1 cellular context compared by ENCODE assay signal in the genomic region with DNA sequence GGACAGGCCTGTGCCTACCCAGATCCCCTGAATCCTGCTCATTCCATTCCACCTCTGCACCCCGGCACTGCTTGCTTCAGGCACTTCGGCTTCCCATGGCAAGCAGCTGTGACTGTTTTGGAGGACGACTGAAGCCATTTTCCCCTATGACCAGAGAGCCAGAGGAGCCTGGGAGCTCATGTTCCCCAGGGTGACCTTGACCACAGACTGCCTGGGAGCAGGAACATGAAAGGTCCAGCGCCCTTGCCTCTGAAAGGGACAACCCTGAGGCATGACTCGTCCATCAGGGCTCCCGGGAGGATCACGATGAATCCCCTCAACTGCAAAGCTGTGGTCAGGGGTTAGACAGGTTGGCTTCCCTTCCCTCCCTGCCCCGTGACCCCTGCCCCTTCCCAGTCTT.
TF ChIP-seq lines count a peak whose summit lies in the region.

No MANE protein-coding gene starts in this region.

TF ChIP-seq in H1, 55 proteins besides CTCF, POLR2A, EP300 and RAD21:
- TF ChIP-seq YY1 (IDR thresholded peaks at IDR 0.05; ENCODE audit: low read depth, low read length) (no peak), TAF1 (IDR thresholded peaks at IDR 0.05; ENCODE audit: low read depth, low read length) (no peak), GTF2F1 (IDR thresholded peaks at IDR 0.05; ENCODE audit: borderline replicate concordance, low read depth, low read length) (no peak), JUN (IDR thresholded peaks at IDR 0.05; ENCODE audit: low read depth, low read length) (no peak), CHD1 (IDR thresholded peaks at IDR 0.05; ENCODE audit: low read depth, low read length) (no peak), RFX5 (IDR thresholded peaks at IDR 0.05; ENCODE audit: borderline replicate concordance, low read depth, low read length) (no peak), SIRT6 (IDR thresholded peaks at IDR 0.05; ENCODE audit: low read length) (no peak), RXRA (IDR thresholded peaks at IDR 0.05; ENCODE audit: insufficient read depth, low read depth, low read length) (no peak), SP2 (IDR thresholded peaks at IDR 0.05; ENCODE audit: low read length) (no peak), BCL11A (IDR thresholded peaks at IDR 0.05; ENCODE audit: low read depth in 2 of 2, low read length in 2 of 2) (no peak)
- TF ChIP-seq, protein P1, sequence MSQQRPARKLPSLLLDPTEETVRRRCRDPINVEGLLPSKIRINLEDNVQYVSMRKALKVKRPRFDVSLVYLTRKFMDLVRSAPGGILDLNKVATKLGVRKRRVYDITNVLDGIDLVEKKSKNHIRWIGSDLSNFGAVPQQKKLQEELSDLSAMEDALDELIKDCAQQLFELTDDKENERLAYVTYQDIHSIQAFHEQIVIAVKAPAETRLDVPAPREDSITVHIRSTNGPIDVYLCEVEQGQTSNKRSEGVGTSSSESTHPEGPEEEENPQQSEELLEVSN (IDR thresholded peaks at IDR 0.05): no peak
- TF ChIP-seq, protein P2, sequence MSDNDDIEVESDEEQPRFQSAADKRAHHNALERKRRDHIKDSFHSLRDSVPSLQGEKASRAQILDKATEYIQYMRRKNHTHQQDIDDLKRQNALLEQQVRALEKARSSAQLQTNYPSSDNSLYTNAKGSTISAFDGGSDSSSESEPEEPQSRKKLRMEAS (IDR thresholded peaks at IDR 0.05): no peak
